Comparison of ENCODE assay signal across 11 cellular contexts in the genomic region with DNA sequence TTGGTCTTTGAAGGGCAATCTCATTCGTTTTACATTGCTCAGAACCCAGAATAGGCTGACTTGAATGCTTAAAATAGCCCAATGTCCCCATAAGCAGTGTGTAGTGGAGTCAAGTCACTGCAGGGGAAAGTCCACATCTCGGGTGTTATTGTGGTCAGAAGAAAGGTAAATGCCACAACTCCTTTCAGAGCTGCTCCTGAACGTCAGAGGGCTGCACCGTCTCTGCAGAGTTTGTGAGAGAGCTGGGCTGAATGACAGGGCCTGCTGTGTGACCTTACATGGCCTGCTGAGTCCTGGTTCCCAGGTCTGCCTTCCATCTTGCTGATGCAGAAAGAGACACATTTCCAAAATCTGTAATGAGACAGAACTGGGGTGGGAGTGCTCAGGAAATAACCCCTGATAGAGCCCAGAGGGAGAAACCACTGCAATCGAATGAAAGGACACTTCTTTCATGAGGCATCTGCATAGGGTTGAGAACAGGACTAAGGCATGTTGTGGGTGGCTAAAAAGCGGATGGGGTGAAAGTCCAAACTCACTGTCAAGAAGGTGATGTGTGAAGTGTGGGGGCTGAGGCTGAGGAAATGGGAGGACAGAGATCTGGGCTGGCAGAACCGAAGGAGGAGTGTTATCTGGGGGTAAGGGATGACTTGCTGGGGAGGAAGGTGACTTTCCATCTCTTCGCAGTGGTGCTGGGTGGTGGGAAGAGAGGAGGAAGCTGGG. TPM values are rescaled to one million over a fixed set of nuclear protein-coding genes. Genes with fewer than 3 reads are reported as not detected.
DNase-seq lines count a peak whose midpoint lies in the region; ATAC-seq, FAIRE-seq and TF ChIP-seq lines count a peak whose summit lies in the region.
"Had no signal": no experiment of that assay in that cellular context is flagged by ENCODE, and none has a peak within 500 bp of the region (broad histone marks: within the 10 kb centered on the region; RNA-seq: fewer than 3 reads in every experiment).

No MANE protein-coding gene starts in this region.

- H3K27ac ChIP-seq in K562 (ENCODE audit: extremely low read depth, low read depth, low read length) (no peak overlapping the region), upper lobe of right lung (no peak overlapping the region)
- H3K27ac ChIP-seq: lower lobe of right lung had no signal

- H3K9me3 ChIP-seq in K562 (replicated peaks; ENCODE audit: control insufficient read depth, insufficient read depth, low read depth, low read length): no peaks in the 10 kb centered on the region
- H3K9me3 ChIP-seq in upper lobe of right lung: no peaks in the 10 kb centered on the region
- H3K9me3 ChIP-seq: lower lobe of right lung had no signal

- TF ChIP-seq EP300 in K562 (IDR thresholded peaks at IDR 0.05; ENCODE audit: low read length): no peak

- POLR2A ChIA-PET in K562 (lab: Yijun Ruan, JAX): no interaction called here

- CTCF ChIA-PET in K562 (lab: Yijun Ruan, JAX; ENCODE audit: low intra/inter-chr PET ratio): no interaction called here

- no peaks in the 10 kb centered on the region for H4K20me1 ChIP-seq in K562 (replicated peaks; ENCODE audit: control insufficient read depth, insufficient read depth, low read length)

- no peak overlapping the region for H3K9ac ChIP-seq in K562 (ENCODE audit: insufficient read depth in 1 of 2, low read depth in 2 of 2, low read length in 2 of 2)

- no peaks in the 10 kb centered on the region for H3K9me1 ChIP-seq in K562 (ENCODE audit: control insufficient read depth, insufficient read depth, low read length)

- peaks cover 0 to 22% of the 10 kb centered on the region in 2 experiments; a peak in 3 of 5 replicates for H3K27me3 ChIP-seq in K562 (ENCODE audit: control insufficient read depth in 2 of 2, insufficient read depth in 2 of 2, low read length in 2 of 2)
- no peaks in the 10 kb centered on the region for H3K27me3 ChIP-seq in upper lobe of right lung

- H3K4me1 ChIP-seq in K562 (replicated peaks in 1 of 2; ENCODE audit: control insufficient read depth in 2 of 2, insufficient read depth in 2 of 2, low read length in 2 of 2) (no peaks in the 10 kb centered on the region), upper lobe of right lung (peaks cover 11% of the 10 kb centered on the region)

- no peak for DNase-seq in K562 (ENCODE audit: extremely low read depth in 1 of 4, low spot score in 3 of 4)
- no peak for DNase-seq in HCEC 1CT
- no peak for DNase-seq in GDM1 (lab: John Stamatoyannopoulos, UW)
- DNase-seq in retina: no peak
- no peak for DNase-seq in upper lobe of right lung
- DNase-seq: DMS53, lower lobe of right lung, RPMI8226 had no signal

- WGBS in K562 (ENCODE audit: insufficient coverage, low coverage, missing lambda C conversion rate): 1% methylated on average over 8 of the region's 8 CpGs

- FAIRE-seq in K562 (lab: Jason Lieb, UNC): no peak

- no peak overlapping the region for H2AFZ ChIP-seq in K562 (ENCODE audit: low read depth, low read length)

- no peaks in the 10 kb centered on the region for H3K79me2 ChIP-seq in K562 (ENCODE audit: control insufficient read depth, insufficient read depth, low read length)

- BruUV-seq in K562 (replicated peaks; lab: Mats Ljungman, UMichigan): no TSS peak

- H3K36me3 ChIP-seq in K562 (ENCODE audit: control insufficient read depth, insufficient read depth, low read length): no peaks in the 10 kb centered on the region
- no peaks in the 10 kb centered on the region for H3K36me3 ChIP-seq in upper lobe of right lung
- H3K36me3 ChIP-seq: lower lobe of right lung had no signal

- ATAC-seq in GM18498 (IDR thresholded peaks at IDR 0.05; ENCODE audit: unreplicated experiment) (peak; percentile 85), GM19463 (IDR thresholded peaks at IDR 0.05; ENCODE audit: unreplicated experiment) (peak; percentile 88), HG03095 (IDR thresholded peaks at IDR 0.05; ENCODE audit: unreplicated experiment) (peak; percentile 84), K562 (no peak; the same call in 2 of the 3 replicates), upper lobe of right lung (no peak)
- ATAC-seq: lower lobe of right lung had no signal

- no peak for TF ChIP-seq RAD21 in K562 (CRISPR knock-in tag; conservative IDR thresholded peaks at IDR 0.05 in 1 of 2, IDR thresholded peaks at IDR 0.05 in 1 of 2)

- TF ChIP-seq CTCF in K562 (IDR thresholded peaks at IDR 0.05 in 2 of 3, conservative IDR thresholded peaks at IDR 0.05 in 1 of 3; ENCODE audit: insufficient read depth in 2 of 3, low read depth in 1 of 3, low read length in 3 of 3) (no peak), upper lobe of right lung (IDR thresholded peaks at IDR 0.05) (no peak)

- intact Hi-C loops in K562 (cut with micrococcal nuclease): no loop called here
- intact Hi-C loops in upper lobe of right lung (cut with DNase I): no loop called here

- TF ChIP-seq POLR2A in K562 (conservative IDR thresholded peaks at IDR 0.05): no peak

- in situ Hi-C loops in K562 (cut with MboI): no loop called here

- no peak overlapping the region; the same call in 1 of the 2 replicates for H3K4me2 ChIP-seq in K562 (ENCODE audit: insufficient read depth, low read length)

- H3K4me3 ChIP-seq in K562 (no peak overlapping the region), upper lobe of right lung (no peak overlapping the region)
- H3K4me3 ChIP-seq: lower lobe of right lung had no signal

TF ChIP-seq in K562, 482 proteins besides CTCF, POLR2A, EP300 and RAD21:
- TF ChIP-seq ZNF778 (CRISPR knock-in tag; IDR thresholded peaks at IDR 0.05) (no peak), ZNF311 (CRISPR knock-in tag; IDR thresholded peaks at IDR 0.05) (no peak), FUS (optimal IDR thresholded peaks at IDR 0.05; ENCODE audit: low read depth, low read length) (no peak), ZNF263 (CRISPR knock-in tag; IDR thresholded peaks at IDR 0.05; ENCODE audit: borderline replicate concordance) (peak; percentile 71), ARNT (IDR thresholded peaks at IDR 0.05) (no peak), HINFP (tag; conservative IDR thresholded peaks at IDR 0.05; ENCODE audit: low read depth) (no peak)
- TF ChIP-seq, protein P1, sequence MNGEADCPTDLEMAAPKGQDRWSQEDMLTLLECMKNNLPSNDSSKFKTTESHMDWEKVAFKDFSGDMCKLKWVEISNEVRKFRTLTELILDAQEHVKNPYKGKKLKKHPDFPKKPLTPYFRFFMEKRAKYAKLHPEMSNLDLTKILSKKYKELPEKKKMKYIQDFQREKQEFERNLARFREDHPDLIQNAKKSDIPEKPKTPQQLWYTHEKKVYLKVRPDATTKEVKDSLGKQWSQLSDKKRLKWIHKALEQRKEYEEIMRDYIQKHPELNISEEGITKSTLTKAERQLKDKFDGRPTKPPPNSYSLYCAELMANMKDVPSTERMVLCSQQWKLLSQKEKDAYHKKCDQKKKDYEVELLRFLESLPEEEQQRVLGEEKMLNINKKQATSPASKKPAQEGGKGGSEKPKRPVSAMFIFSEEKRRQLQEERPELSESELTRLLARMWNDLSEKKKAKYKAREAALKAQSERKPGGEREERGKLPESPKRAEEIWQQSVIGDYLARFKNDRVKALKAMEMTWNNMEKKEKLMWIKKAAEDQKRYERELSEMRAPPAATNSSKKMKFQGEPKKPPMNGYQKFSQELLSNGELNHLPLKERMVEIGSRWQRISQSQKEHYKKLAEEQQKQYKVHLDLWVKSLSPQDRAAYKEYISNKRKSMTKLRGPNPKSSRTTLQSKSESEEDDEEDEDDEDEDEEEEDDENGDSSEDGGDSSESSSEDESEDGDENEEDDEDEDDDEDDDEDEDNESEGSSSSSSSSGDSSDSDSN (IDR thresholded peaks at IDR 0.05; ENCODE audit: borderline replicate concordance in 1 of 2, low read depth in 2 of 2, low read length in 2 of 2): no peak
- TF ChIP-seq, protein P2, sequence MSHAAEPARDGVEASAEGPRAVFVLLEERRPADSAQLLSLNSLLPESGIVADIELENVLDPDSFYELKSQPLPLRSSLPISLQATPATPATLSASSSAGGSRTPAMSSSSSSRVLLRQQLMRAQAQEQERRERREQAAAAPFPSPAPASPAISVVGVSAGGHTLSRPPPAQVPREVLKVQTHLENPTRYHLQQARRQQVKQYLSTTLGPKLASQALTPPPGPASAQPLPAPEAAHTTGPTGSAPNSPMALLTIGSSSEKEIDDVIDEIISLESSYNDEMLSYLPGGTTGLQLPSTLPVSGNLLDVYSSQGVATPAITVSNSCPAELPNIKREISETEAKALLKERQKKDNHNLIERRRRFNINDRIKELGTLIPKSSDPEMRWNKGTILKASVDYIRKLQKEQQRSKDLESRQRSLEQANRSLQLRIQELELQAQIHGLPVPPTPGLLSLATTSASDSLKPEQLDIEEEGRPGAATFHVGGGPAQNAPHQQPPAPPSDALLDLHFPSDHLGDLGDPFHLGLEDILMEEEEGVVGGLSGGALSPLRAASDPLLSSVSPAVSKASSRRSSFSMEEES (CRISPR knock-in tag; IDR thresholded peaks at IDR 0.05): no peak

RNA-seq across cellular contexts. Expression of gene XCL2, which starts 33.8 kb away (rescaled TPM):
- not detected in 2 replicates for total RNA-seq in K562 (2011; cell fraction: chromatin; rRNA removed; ENCODE audit: low replicate concordance)
- total RNA-seq in K562 (2011; cell fraction: nucleolus; rRNA removed): not detected in 2 replicates
- total RNA-seq in K562 (2011; cell fraction: nucleoplasm; rRNA removed): not detected in 2 replicates
- not detected in 2 replicates for total RNA-seq in K562 (2014; rRNA removed)
- total RNA-seq in K562 (2014; rRNA removed; fragmentation: Illumina TruSeq; extraction: Trizol): not detected in 2 replicates
- total RNA-seq in K562 (2015; rRNA removed; fragmentation: Illumina TruSeq; extraction: Trizol): not detected in 2 replicates
- total RNA-seq in K562 (2021): not detected in 2 replicates
- polyA plus RNA-seq in K562 (2011; rRNA removed): not detected in 2 replicates
- polyA plus RNA-seq in K562 (2011; cell fraction: cytosol; rRNA removed): not detected in 2 replicates
- not detected in 2 replicates for polyA plus RNA-seq in K562 (2011; cell fraction: nucleus; rRNA removed)
- not detected in 2 replicates for polyA plus RNA-seq in K562 (2012)
- not detected in 2 replicates for polyA plus RNA-seq in K562 (2014; fragmentation: Illumina TruSeq; extraction: Trizol)
- not detected for polyA plus RNA-seq in K562 (2014; fragmentation: Nextera tagmentation; extraction: Ambion mirVana)
- polyA plus RNA-seq in K562 (2014; rRNA removed): not detected in 2 replicates
- not detected in 2 replicates for polyA minus RNA-seq in K562 (2011; rRNA and poly(A)+ RNA removed)
- polyA minus RNA-seq in K562 (2011; cell fraction: cytosol; rRNA and poly(A)+ RNA removed): not detected in 2 replicates
- not detected in 2 replicates for polyA minus RNA-seq in K562 (2011; cell fraction: nucleus; rRNA and poly(A)+ RNA removed)
- 2.0 TPM for total RNA-seq in upper lobe of right lung

Comparison
In these comparisons a context has a peak if more than half of its experiments do, and no peak if none do; other contexts are left out.
1. ATAC-seq: peak in GM18498 (single experiment), GM19463 (single experiment) and HG03095 (single experiment); none in K562 (single experiment) and upper lobe of right lung (single experiment).